Comparison of ENCODE assay signal across 27 cellular contexts in genomic region chr10:3295501-3296005, GRCh38.
A peak's percentile ranks its signal among the peaks of the same experiment; 100 is the strongest.
DNase-seq lines count a peak whose midpoint lies in the region; ATAC-seq and TF ChIP-seq lines count a peak whose summit lies in the region.
"Had no signal": no experiment of that assay in that cellular context is flagged by ENCODE, and none has a peak within 500 bp of the region (broad histone marks: within the 10 kb centered on the region; RNA-seq: fewer than 3 reads in every experiment).

No MANE protein-coding gene starts in this region.

- H3K36me3 Mint-ChIP-seq in osteocyte (ENCODE audit: unreplicated experiment) = no peaks in the 10 kb centered on the region
- H3K36me3 Mint-ChIP-seq in type B pancreatic cell = no peaks in the 10 kb centered on the region
- no peaks in the 10 kb centered on the region for H3K36me3 Mint-ChIP-seq in activated T-cell treated with anti-CD3 and anti-CD28 coated beads, Interleukin-2, amount 50 U/mL, for 72 hours (ENCODE audit: insufficient read depth in 2 of 2)
- H3K36me3 Mint-ChIP-seq: brain; CD4-positive, CD25-positive, alpha-beta regulatory T cell; memory B cell; stimulated activated memory B cell treated with anti-CD40 and anti-IgM and Interleukin-4, amounts not matched to agents 10 μg/mL and 1 μg/mL and 100 μg/mL, for 72 hours had no signal

- POLR2A ChIA-PET in PC-3 (lab: Charles Lee; ENCODE audit: unreplicated experiment) = no interaction called here

- H3K4me1 ChIP-seq in PC-3 (ENCODE audit: insufficient read depth, low read length) = peaks cover 13% of the 10 kb centered on the region
- H3K4me1 ChIP-seq: left lung, Peyer's patch had no signal

- no peak overlapping the region for H3K4me3 ChIP-seq in PC-3 (ENCODE audit: low read length)
- H3K4me3 ChIP-seq: left lung, pancreas, Peyer's patch, transverse colon had no signal

- no peak; the same call in 1 of the 2 replicates for ATAC-seq in PC-3
- no peak for ATAC-seq in GM18502 (IDR thresholded peaks at IDR 0.05; ENCODE audit: poor library complexity, unreplicated experiment)
- ATAC-seq in activated T-cell treated with anti-CD3 and anti-CD28 coated beads, Interleukin-2, amount 50 U/mL, for 72 hours (replicated peaks in 1 of 2) = no peak
- ATAC-seq: activated CD8-positive, alpha-beta T cell treated with anti-CD3 and anti-CD28 coated beads for 36 hours; activated T-helper 17 cell treated with anti-CD3 and anti-CD28 coated beads, Interleukin-2, amount 50 U/mL, for 72 hours; left lung; stimulated activated memory B cell treated with anti-CD40 and anti-IgM and Interleukin-4, amounts not matched to agents 10 μg/mL and 1 μg/mL and 100 μg/mL, for 72 hours had no signal

- TF ChIP-seq CTCF in PC-3 (conservative IDR thresholded peaks at IDR 0.05; ENCODE audit: low read depth, low read length) (no peak), osteocyte (IDR thresholded peaks at IDR 0.05) (no peak), type B pancreatic cell (conservative IDR thresholded peaks at IDR 0.05) (no peak)

- H3K4me3 Mint-ChIP-seq in osteocyte (ENCODE audit: unreplicated experiment) = no peak overlapping the region
- no peak overlapping the region for H3K4me3 Mint-ChIP-seq in type B pancreatic cell
- no peak overlapping the region for H3K4me3 Mint-ChIP-seq in activated T-cell treated with anti-CD3 and anti-CD28 coated beads, Interleukin-2, amount 50 U/mL, for 72 hours
- H3K4me3 Mint-ChIP-seq: activated CD8-positive, alpha-beta T cell treated with anti-CD3 and anti-CD28 coated beads for 36 hours; activated T-helper 17 cell treated with anti-CD3 and anti-CD28 coated beads, Interleukin-2, amount 50 U/mL, for 72 hours; brain; CD4-positive, CD25-positive, alpha-beta regulatory T cell; endodermal cell; H9; memory B cell; neural crest cell; stimulated activated memory B cell treated with anti-CD40 and anti-IgM and Interleukin-4, amounts not matched to agents 10 μg/mL and 1 μg/mL and 100 μg/mL, for 72 hours had no signal

- H3K27ac ChIP-seq in PC-3 (ENCODE audit: low read length) = no peak overlapping the region
- H3K27ac ChIP-seq: left lung, pancreas, Peyer's patch had no signal

- no peak overlapping the region for H3K9ac ChIP-seq in PC-3 (ENCODE audit: low read length)

- BruUV-seq in PC-3 (replicated peaks; lab: Mats Ljungman, UMichigan) = no TSS peak

- no peaks in the 10 kb centered on the region for H3K36me3 ChIP-seq in PC-3 (ENCODE audit: low read depth, low read length)
- H3K36me3 ChIP-seq: left lung, pancreas, Peyer's patch, transverse colon had no signal

- H2AFZ ChIP-seq in PC-3 (ENCODE audit: low read length) = peak overlapping the region; percentile 39

- no peaks in the 10 kb centered on the region for H3K27me3 ChIP-seq in PC-3 (ENCODE audit: low read length)
- H3K27me3 ChIP-seq: left lung, pancreas, Peyer's patch, transverse colon had no signal

- CTCF ChIA-PET in PC-3 (lab: Charles Lee) = no interaction called here

- H3K9me3 Mint-ChIP-seq in osteocyte (ENCODE audit: unreplicated experiment) = peaks cover 8% of the 10 kb centered on the region
- H3K9me3 Mint-ChIP-seq in type B pancreatic cell = peaks cover 4% of the 10 kb centered on the region
- no peaks in the 10 kb centered on the region for H3K9me3 Mint-ChIP-seq in activated T-cell treated with anti-CD3 and anti-CD28 coated beads, Interleukin-2, amount 50 U/mL, for 72 hours
- H3K9me3 Mint-ChIP-seq: activated CD8-positive, alpha-beta T cell treated with anti-CD3 and anti-CD28 coated beads for 36 hours; activated T-helper 17 cell treated with anti-CD3 and anti-CD28 coated beads, Interleukin-2, amount 50 U/mL, for 72 hours; CD4-positive, CD25-positive, alpha-beta regulatory T cell; endodermal cell; H9; memory B cell; stimulated activated memory B cell treated with anti-CD40 and anti-IgM and Interleukin-4, amounts not matched to agents 10 μg/mL and 1 μg/mL and 100 μg/mL, for 72 hours had no signal

- no peaks in the 10 kb centered on the region for H3K9me3 ChIP-seq in PC-3 (ENCODE audit: low read length)
- H3K9me3 ChIP-seq: left lung, pancreas, Peyer's patch, transverse colon had no signal

- H3K79me2 ChIP-seq in PC-3 (ENCODE audit: low read length) = no peaks in the 10 kb centered on the region

- DNase-seq in NCI-H1092 treated with DMSO at 0.1 percent for 48 hours (lab: John Stamatoyannopoulos, UW) (peak; percentile 61), NCI-H1092 (lab: John Stamatoyannopoulos, UW) (no peak), NCI-H1417 (lab: John Stamatoyannopoulos, UW) (peak in 2 of 3 experiments; percentile 86 to 94), PC-3 (peak; percentile 5), osteocyte (ENCODE audit: extremely low spot score, unreplicated experiment) (peak; percentile 59), type B pancreatic cell (ENCODE audit: extremely low spot score, unreplicated experiment) (no peak)
- DNase-seq in activated T-cell treated with anti-CD3 and anti-CD28 coated beads, Interleukin-2, amount 50 U/mL, for 72 hours = no peak
- DNase-seq: activated CD8-positive, alpha-beta T cell treated with anti-CD3 and anti-CD28 coated beads for 36 hours; activated naive CD4-positive, alpha-beta T cell treated with anti-CD3 and anti-CD28 coated beads, Interleukin-2, amount 50 U/mL, for 16 hours; CD4-positive, CD25-positive, alpha-beta regulatory T cell; dermis blood vessel endothelial cell; endodermal cell; H9; Kasumi-1; left lung; NCI-H1930; pancreas; retina; SIG-M5; transverse colon had no signal

- H3K9me2 ChIP-seq in PC-3 (replicated peaks; ENCODE audit: low read length) = no peaks in the 10 kb centered on the region

- H4K20me1 ChIP-seq in PC-3 (ENCODE audit: low read length) = no peaks in the 10 kb centered on the region

- no peaks in the 10 kb centered on the region for H3F3A ChIP-seq in PC-3 (ENCODE audit: low read length, unreplicated experiment)

- intact Hi-C loops in PC-3 (cut with micrococcal nuclease) = loop anchor here (5.0 kb wide), 1 partner anchor 172 kb away; no protein-coding TSS in a partner anchor

- H3K27me3 Mint-ChIP-seq in osteocyte (ENCODE audit: unreplicated experiment) = peaks cover 7% of the 10 kb centered on the region
- peaks cover 27% of the 10 kb centered on the region for H3K27me3 Mint-ChIP-seq in type B pancreatic cell
- peaks cover 9% of the 10 kb centered on the region for H3K27me3 Mint-ChIP-seq in activated T-cell treated with anti-CD3 and anti-CD28 coated beads, Interleukin-2, amount 50 U/mL, for 72 hours (ENCODE audit: low read depth)

- H3K4me2 ChIP-seq in PC-3 (ENCODE audit: low read length) = peak overlapping the region; percentile 52

- H3K4me1 Mint-ChIP-seq in osteocyte (ENCODE audit: unreplicated experiment) (peaks cover 12% of the 10 kb centered on the region), type B pancreatic cell (ENCODE audit: unreplicated experiment) (peaks cover 29% of the 10 kb centered on the region)
- H3K4me1 Mint-ChIP-seq in activated T-cell treated with anti-CD3 and anti-CD28 coated beads, Interleukin-2, amount 50 U/mL, for 72 hours (ENCODE audit: low read depth) = no peaks in the 10 kb centered on the region
- H3K4me1 Mint-ChIP-seq: activated T-helper 17 cell treated with anti-CD3 and anti-CD28 coated beads, Interleukin-2, amount 50 U/mL, for 72 hours; CD4-positive, CD25-positive, alpha-beta regulatory T cell; memory B cell; stimulated activated memory B cell treated with anti-CD40 and anti-IgM and Interleukin-4, amounts not matched to agents 10 μg/mL and 1 μg/mL and 100 μg/mL, for 72 hours had no signal

- H3K27ac Mint-ChIP-seq in osteocyte (ENCODE audit: unreplicated experiment) = no peak overlapping the region
- no peak overlapping the region for H3K27ac Mint-ChIP-seq in type B pancreatic cell
- no peak overlapping the region for H3K27ac Mint-ChIP-seq in activated T-cell treated with anti-CD3 and anti-CD28 coated beads, Interleukin-2, amount 50 U/mL, for 72 hours
- H3K27ac Mint-ChIP-seq: activated CD8-positive, alpha-beta T cell treated with anti-CD3 and anti-CD28 coated beads for 36 hours; activated T-helper 17 cell treated with anti-CD3 and anti-CD28 coated beads, Interleukin-2, amount 50 U/mL, for 72 hours; CD4-positive, CD25-positive, alpha-beta regulatory T cell; endodermal cell; memory B cell; stimulated activated memory B cell treated with anti-CD40 and anti-IgM and Interleukin-4, amounts not matched to agents 10 μg/mL and 1 μg/mL and 100 μg/mL, for 72 hours had no signal

Comparison
In these comparisons a context has a peak if more than half of its experiments do, and no peak if none do; other contexts are left out.
1. DNase-seq: peak in NCI-H1092 treated with DMSO at 0.1 percent for 48 hours (single experiment), NCI-H1417 (2 of 3), PC-3 (single experiment) and osteocyte (single experiment); none in NCI-H1092 (single experiment), type B pancreatic cell (single experiment) and activated T-cell treated with anti-CD3 and anti-CD28 coated beads, Interleukin-2, amount 50 U/mL, for 72 hours (0 of 2).